ENCODE assay signal across 20 cellular contexts in the genomic region with DNA sequence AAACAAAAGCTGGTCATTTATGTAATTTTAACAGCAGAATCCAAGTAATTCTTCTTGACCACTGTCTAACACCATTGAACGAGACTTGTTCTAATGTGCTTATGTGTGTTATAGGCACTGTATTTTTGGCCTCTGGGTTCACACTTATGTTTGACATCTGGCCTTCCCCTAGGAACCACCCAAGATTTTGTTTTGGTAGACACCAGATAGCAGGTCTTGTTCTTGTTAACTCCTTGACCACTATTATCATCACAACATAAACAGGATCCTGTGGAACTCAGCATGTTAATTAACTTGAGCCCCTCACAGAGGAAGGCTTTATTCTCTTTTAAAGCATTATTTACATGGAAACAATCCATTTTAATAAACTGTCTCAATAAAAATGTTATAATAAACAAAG.
"Had no signal": no experiment of that assay in that cellular context is flagged by ENCODE, and none has a peak within 500 bp of the region (broad histone marks: within the 10 kb centered on the region; RNA-seq: fewer than 3 reads in every experiment).

No MANE protein-coding gene starts in this region.

- H3K4me3 Mint-ChIP-seq: activated B cell treated with CpG ODN at 0.5 μM for 24 hours; activated CD4-positive, alpha-beta memory T cell treated with anti-CD3 and anti-CD28 coated beads for 36 hours; activated CD4-positive, alpha-beta T cell treated with anti-CD3 and anti-CD28 coated beads, Interleukin-2, amount 10 ng/mL, durations not matched to agents 24 days and 14 days; activated naive CD4-positive, alpha-beta T cell treated with anti-CD3 and anti-CD28 coated beads for 36 hours; activated naive CD8-positive, alpha-beta T cell; activated T-cell treated with anti-CD3 and anti-CD28 coated beads, Interleukin-2, amount 50 U/mL, for 4 hours; brain; T-helper 17 cell had no signal

- ATAC-seq: activated T-cell treated with anti-CD3 and anti-CD28 coated beads, Interleukin-2, amount 50 U/mL, for 4 hours; PC-3; T-helper 17 cell had no signal

- H3K27ac Mint-ChIP-seq: activated B cell treated with CpG ODN at 0.5 μM for 24 hours; activated CD4-positive, alpha-beta memory T cell treated with anti-CD3 and anti-CD28 coated beads for 36 hours; activated CD4-positive, alpha-beta T cell treated with anti-CD3 and anti-CD28 coated beads, Interleukin-2, amount 10 ng/mL, durations not matched to agents 24 days and 14 days; activated naive CD4-positive, alpha-beta T cell treated with anti-CD3 and anti-CD28 coated beads for 36 hours; activated naive CD8-positive, alpha-beta T cell; brain; T-helper 17 cell had no signal

- H3K27ac ChIP-seq: KMS-11 had no signal

- H3K9ac ChIP-seq: KMS-11 had no signal

- H3K36me3 Mint-ChIP-seq: activated CD4-positive, alpha-beta memory T cell treated with anti-CD3 and anti-CD28 coated beads for 36 hours; activated naive CD8-positive, alpha-beta T cell; brain had no signal

- H3K4me1 Mint-ChIP-seq: activated B cell treated with CpG ODN at 0.5 μM for 24 hours; activated CD4-positive, alpha-beta T cell treated with anti-CD3 and anti-CD28 coated beads, Interleukin-2, amount 10 ng/mL, durations not matched to agents 24 days and 14 days; T-helper 17 cell had no signal

- DNase-seq: activated B cell treated with CpG ODN at 0.5 μM for 24 hours; activated CD4-positive, alpha-beta memory T cell treated with anti-CD3 and anti-CD28 coated beads for 36 hours; activated CD4-positive, alpha-beta T cell treated with anti-CD3 and anti-CD28 coated beads for 1 hour; activated CD4-positive, alpha-beta T cell treated with anti-CD3 and anti-CD28 coated beads, Interleukin-2, amount 10 ng/mL, durations not matched to agents 24 days and 14 days; activated CD8-positive, alpha-beta memory T cell treated with anti-CD3 and anti-CD28 coated beads for 24 hours; activated gamma-delta T cell; activated naive CD4-positive, alpha-beta T cell treated with anti-CD3 and anti-CD28 coated beads for 36 hours; activated T-cell treated with anti-CD3 and anti-CD28 coated beads, Interleukin-2, amount 50 U/mL, for 4 hours; amygdala; NCI-H1092; NCI-H1417; NCI-H2029; NCI-H524; SIG-M5; T-helper 17 cell; T-helper 9 cell had no signal

- H3K27me3 Mint-ChIP-seq: activated B cell treated with CpG ODN at 0.5 μM for 24 hours; activated CD4-positive, alpha-beta memory T cell treated with anti-CD3 and anti-CD28 coated beads for 36 hours; activated CD4-positive, alpha-beta T cell treated with anti-CD3 and anti-CD28 coated beads, Interleukin-2, amount 10 ng/mL, durations not matched to agents 24 days and 14 days; T-helper 17 cell had no signal

- H3K9me3 Mint-ChIP-seq: activated B cell treated with CpG ODN at 0.5 μM for 24 hours; activated CD4-positive, alpha-beta memory T cell treated with anti-CD3 and anti-CD28 coated beads for 36 hours; activated CD4-positive, alpha-beta T cell treated with anti-CD3 and anti-CD28 coated beads, Interleukin-2, amount 10 ng/mL, durations not matched to agents 24 days and 14 days; activated naive CD4-positive, alpha-beta T cell treated with anti-CD3 and anti-CD28 coated beads for 36 hours; activated T-cell treated with anti-CD3 and anti-CD28 coated beads, Interleukin-2, amount 50 U/mL, for 4 hours; brain had no signal
